ENCODE assay signal across 1 cellular context in genomic region chr6:106321940-106322339, GRCh38.
TF ChIP-seq lines count a peak whose summit lies in the region.

No MANE protein-coding gene starts in this region.

TF ChIP-seq in K562, 482 proteins besides CTCF, POLR2A, EP300 and RAD21:
- TF ChIP-seq CEBPG (CRISPR knock-in tag; IDR thresholded peaks at IDR 0.05) (no peak), CEBPG (tag; conservative IDR thresholded peaks at IDR 0.05 in 1 of 2, IDR thresholded peaks at IDR 0.05 in 1 of 2) (peak; percentile 16 to 63; a peak in 2 of 4 replicates), CEBPB (tag; IDR thresholded peaks at IDR 0.05) (peak; percentile 79), ZFP30 (CRISPR knock-in tag; IDR thresholded peaks at IDR 0.05; ENCODE audit: borderline replicate concordance) (no peak), ZNF316 (IDR thresholded peaks at IDR 0.05) (peak; percentile 53), ZBTB12 (CRISPR knock-in tag; IDR thresholded peaks at IDR 0.05) (no peak), TRIM24 (IDR thresholded peaks at IDR 0.05) (peak; percentile 50 to 74)
